ENCODE assay signal across 21 cellular contexts in the genomic region with DNA sequence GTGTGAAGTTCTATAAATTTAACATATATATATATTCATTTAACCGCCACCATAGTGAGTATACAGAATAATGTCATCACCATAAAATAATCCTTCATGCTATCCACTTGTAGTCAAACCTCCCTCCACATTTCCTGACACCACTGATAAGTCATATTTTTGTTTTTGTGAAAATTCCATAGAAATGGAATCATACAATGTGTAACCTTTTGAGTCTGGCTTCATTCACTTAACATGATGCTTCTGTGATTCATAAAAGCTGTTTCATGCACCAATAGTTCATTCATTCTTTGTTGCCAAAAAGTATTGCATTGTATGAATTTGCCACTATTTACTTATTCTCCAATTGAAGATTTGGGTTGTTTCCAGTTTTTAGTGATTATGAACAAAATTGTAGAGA.
"Had no signal": no experiment of that assay in that cellular context is flagged by ENCODE, and none has a peak within 500 bp of the region (broad histone marks: within the 10 kb centered on the region; RNA-seq: fewer than 3 reads in every experiment).

No MANE protein-coding gene starts in this region.

- H3K27me3 ChIP-seq: cardiac muscle cell had no signal

- H3K36me3 ChIP-seq: cardiac muscle cell had no signal

- DNase-seq: activated B cell treated with CpG ODN at 0.5 μM for 24 hours; activated CD4-positive, alpha-beta T cell treated with anti-CD3 and anti-CD28 coated beads for 1 hour; activated CD4-positive, alpha-beta T cell treated with anti-CD3 and anti-CD28 coated beads, Interleukin-2, amount 10 ng/mL, durations not matched to agents 24 days and 14 days; activated CD4-positive, alpha-beta T cell treated with anti-CD3 and anti-CD28 coated beads, Interleukin-2, amount 50 U/mL, for 48 hours; activated CD8-positive, alpha-beta memory T cell treated with anti-CD3 and anti-CD28 coated beads, Interleukin-2, amount 10 ng/mL, durations not matched to agents 7 days and 5 days; activated effector memory CD4-positive, alpha-beta T cell treated with Interleukin-2 at 50 U/mL for 16 hours; activated naive CD4-positive, alpha-beta T cell; activated T-cell treated with anti-CD3 and anti-CD28 coated beads, Interleukin-2, amount 50 U/mL, for 24 hours; aorta; KG1; NCI-H1105; NCI-H1436; NCI-H1694 treated with DMSO at 0.1 percent for 48 hours; NCI-H2029 treated with DMSO at 0.1 percent for 48 hours; NCI-H446; NCI-H524; PC-3; SIG-M5; T-helper 17 cell; T-helper 9 cell had no signal

- H3K4me3 ChIP-seq: cardiac muscle cell had no signal

- H3K27ac ChIP-seq: cardiac muscle cell had no signal
